ENCODE assay signal across 24 cellular contexts in the genomic region with DNA sequence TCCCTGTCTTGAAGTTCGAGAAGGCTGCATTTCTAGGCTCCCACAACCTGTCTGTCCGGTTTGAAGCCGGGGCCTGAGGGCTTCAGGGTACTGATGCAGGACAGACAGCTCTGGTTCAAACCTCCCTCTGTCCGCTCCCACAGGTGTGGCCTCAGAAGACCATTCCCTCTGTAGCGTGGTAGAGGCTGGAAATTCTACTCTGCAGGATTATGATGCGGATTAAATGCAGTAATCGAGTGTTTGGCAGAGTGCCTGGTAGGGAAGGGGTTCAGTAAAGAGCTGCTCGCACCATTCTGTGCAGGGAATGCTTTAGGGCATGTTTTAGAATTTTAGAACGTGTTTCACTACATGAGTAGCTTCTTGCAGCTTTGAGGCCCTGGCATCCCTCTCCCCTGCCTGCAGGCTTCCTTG. TPM values are rescaled to one million over a fixed set of nuclear protein-coding genes. Genes with fewer than 3 reads are reported as not detected.
A peak's percentile ranks its signal among the peaks of the same experiment; 100 is the strongest.
DNase-seq lines count a peak whose midpoint lies in the region; ATAC-seq and TF ChIP-seq lines count a peak whose summit lies in the region.
"Had no signal": no experiment of that assay in that cellular context is flagged by ENCODE, and none has a peak within 500 bp of the region (broad histone marks: within the 10 kb centered on the region; RNA-seq: fewer than 3 reads in every experiment).

No MANE protein-coding gene starts in this region.

- peaks cover 63% of the 10 kb centered on the region for H3K4me1 Mint-ChIP-seq in stimulated activated effector memory CD8-positive, alpha-beta T cell treated with anti-CD3 and anti-CD28 coated beads, Interleukin-12 subunit alpha, Interleukin-12 subunit beta, amount 100 ng/mL, for 72 hours
- H3K4me1 Mint-ChIP-seq: neural crest cell had no signal

- no peaks in the 10 kb centered on the region for H3K9me2 ChIP-seq in PC-3 (replicated peaks; ENCODE audit: low read length)

- H3K27ac ChIP-seq in PC-3 (ENCODE audit: low read length), result peak overlapping the region; percentile 88
- H3K27ac ChIP-seq: GM23248, Peyer's patch, uterus had no signal

- H3K27me3 ChIP-seq in PC-3 (ENCODE audit: low read length), result no peaks in the 10 kb centered on the region
- H3K27me3 ChIP-seq: Peyer's patch, uterus had no signal

- peak overlapping the region; percentile 52; the same call in 1 of the 2 replicates for H3K9ac ChIP-seq in PC-3 (ENCODE audit: low read length)
- H3K9ac ChIP-seq: GM23248 had no signal

- H3K4me3 ChIP-seq in PC-3 (ENCODE audit: low read length) (no peak overlapping the region), epithelial cell of esophagus (ENCODE audit: low read length) (no peak overlapping the region)
- H3K4me3 ChIP-seq: GM23248, Peyer's patch, uterus had no signal

- peaks cover 69% of the 10 kb centered on the region for H3K79me2 ChIP-seq in PC-3 (ENCODE audit: low read length)

- TF ChIP-seq CTCF in PC-3 (conservative IDR thresholded peaks at IDR 0.05; ENCODE audit: low read depth, low read length) (no peak), epithelial cell of esophagus (IDR thresholded peaks at IDR 0.05; ENCODE audit: insufficient read depth, low read depth, low read length, missing control alignments) (no peak)

- H3K9me3 Mint-ChIP-seq in stimulated activated effector memory CD8-positive, alpha-beta T cell treated with anti-CD3 and anti-CD28 coated beads, Interleukin-12 subunit alpha, Interleukin-12 subunit beta, amount 100 ng/mL, for 72 hours, result no peaks in the 10 kb centered on the region
- H3K9me3 Mint-ChIP-seq: CD4-positive, alpha-beta memory T cell; neural crest cell had no signal

- BruUV-seq in PC-3 (replicated peaks; lab: Mats Ljungman, UMichigan), result no TSS peak

- peaks cover 16% of the 10 kb centered on the region for H3K4me1 ChIP-seq in PC-3 (ENCODE audit: insufficient read depth, low read length)
- H3K4me1 ChIP-seq: uterus had no signal

- POLR2A ChIA-PET in PC-3 (lab: Charles Lee; ENCODE audit: unreplicated experiment), result no interaction called here

- H3K4me3 Mint-ChIP-seq in stimulated activated effector memory CD8-positive, alpha-beta T cell treated with anti-CD3 and anti-CD28 coated beads, Interleukin-12 subunit alpha, Interleukin-12 subunit beta, amount 100 ng/mL, for 72 hours, result no peak overlapping the region
- H3K4me3 Mint-ChIP-seq: CD4-positive, alpha-beta memory T cell; neural crest cell had no signal

- peak; percentile 68 for ATAC-seq in PC-3
- no peak for ATAC-seq in stimulated activated effector memory CD8-positive, alpha-beta T cell treated with anti-CD3 and anti-CD28 coated beads, Interleukin-12 subunit alpha, Interleukin-12 subunit beta, amount 100 ng/mL, for 72 hours
- ATAC-seq in HG02759 (IDR thresholded peaks at IDR 0.05; ENCODE audit: unreplicated experiment), result no peak
- ATAC-seq: stimulated activated naive CD8-positive, alpha-beta T cell treated with anti-CD3 and anti-CD28 coated beads, Interleukin-15, Interleukin-2, amounts not matched to agents 100 U/mL and 50 U/mL, for 24 hours had no signal

- H3K4me2 ChIP-seq in PC-3 (ENCODE audit: low read length), result peak overlapping the region; percentile 75

- H3K36me3 ChIP-seq in PC-3 (ENCODE audit: low read depth, low read length), result no peaks in the 10 kb centered on the region
- H3K36me3 ChIP-seq: Peyer's patch, uterus had no signal

- DNase-seq in NCI-H345 (lab: John Stamatoyannopoulos, UW) (peak; percentile 17), NCI-H345 treated with DMSO at 0.1 percent for 48 hours (lab: John Stamatoyannopoulos, UW; ENCODE audit: unreplicated experiment) (no peak), PC-3 (peak; percentile 86), epithelial cell of esophagus (ENCODE audit: low read depth) (peak; percentile 90), Ammon's horn (ENCODE audit: low spot score) (no peak), NOMO-1 (lab: John Stamatoyannopoulos, UW; ENCODE audit: unreplicated experiment in 2 of 2) (no peak)
- no peak for DNase-seq in stimulated activated effector memory CD8-positive, alpha-beta T cell treated with anti-CD3 and anti-CD28 coated beads, Interleukin-12 subunit alpha, Interleukin-12 subunit beta, amount 100 ng/mL, for 72 hours (ENCODE audit: low spot score in 2 of 2)
- DNase-seq: activated CD4-positive, CD25-positive, alpha-beta regulatory T cell; activated effector memory CD4-positive, alpha-beta T cell treated with Interleukin-2 at 50 U/mL for 16 hours; aorta; cortex of kidney; GM23248; Karpas-422; NCI-H1436 treated with DMSO at 0.1 percent for 48 hours; NCI-H510A treated with DMSO at 0.1 percent for 48 hours; Peyer's patch; stimulated activated CD4-positive, alpha-beta T cell treated with anti-CD3 and anti-CD28 coated beads, Interleukin-15, amount 100 ng/mL, for 24 hours; stimulated activated naive CD8-positive, alpha-beta T cell treated with anti-CD3 and anti-CD28 coated beads, Interleukin-15, Interleukin-2, amounts not matched to agents 100 U/mL and 50 U/mL, for 24 hours; uterus had no signal

- H3K27ac Mint-ChIP-seq in stimulated activated effector memory CD8-positive, alpha-beta T cell treated with anti-CD3 and anti-CD28 coated beads, Interleukin-12 subunit alpha, Interleukin-12 subunit beta, amount 100 ng/mL, for 72 hours, result peak overlapping the region; percentile 81

- CTCF ChIA-PET in PC-3 (lab: Charles Lee), result no interaction called here

- intact Hi-C loops in PC-3 (cut with micrococcal nuclease), result no loop called here

- H3F3A ChIP-seq in PC-3 (ENCODE audit: low read length, unreplicated experiment), result peaks cover 4% of the 10 kb centered on the region

- no peaks in the 10 kb centered on the region for H3K9me3 ChIP-seq in PC-3 (ENCODE audit: low read length)
- H3K9me3 ChIP-seq: Peyer's patch, uterus had no signal

- peaks cover 16% of the 10 kb centered on the region for H3K36me3 Mint-ChIP-seq in stimulated activated effector memory CD8-positive, alpha-beta T cell treated with anti-CD3 and anti-CD28 coated beads, Interleukin-12 subunit alpha, Interleukin-12 subunit beta, amount 100 ng/mL, for 72 hours
- H3K36me3 Mint-ChIP-seq: CD4-positive, alpha-beta memory T cell had no signal

- no peaks in the 10 kb centered on the region; the same call in none of the 2 replicates for H4K20me1 ChIP-seq in PC-3 (ENCODE audit: low read length)

- no peak overlapping the region for H2AFZ ChIP-seq in PC-3 (ENCODE audit: low read length)
- H2AFZ ChIP-seq: GM23248 had no signal

RNA-seq across cellular contexts. Expression of a gene that starts 30.5 kb away (rescaled TPM):
- total RNA-seq in PC-3 (2014; rRNA removed), result 37.0 and 46.4 TPM in 2 replicates

RNA-seq across cellular contexts. Expression of a gene that starts 37.3 kb away (rescaled TPM):
- total RNA-seq in PC-3 (2014; rRNA removed), result 0.75 and 1.1 TPM in 2 replicates
- total RNA-seq: aorta, epithelial cell of proximal tubule, mesenteric fat pad had no signal

RNA-seq across cellular contexts. Expression of a gene that starts 44.4 kb away (rescaled TPM):
- total RNA-seq in PC-3 (2014; rRNA removed), result 22.3 and 35.5 TPM in 2 replicates

RNA-seq across cellular contexts. Expression of a gene that starts 47.2 kb away (rescaled TPM):
- 0.52 and 2.4 TPM in 2 replicates for total RNA-seq in PC-3 (2014; rRNA removed)
- total RNA-seq: GM23248 had no signal

RNA-seq across cellular contexts. Expression of a gene that starts 54.6 kb away (rescaled TPM):
- 18.3 and 23.2 TPM in 2 replicates for total RNA-seq in PC-3 (2014; rRNA removed)

Comparison
In these comparisons a context has a peak if more than half of its experiments do, and no peak if none do; other contexts are left out.
1. DNase-seq: peak in NCI-H345 (single experiment), PC-3 (single experiment) and epithelial cell of esophagus (single experiment); none in NCI-H345 treated with DMSO at 0.1 percent for 48 hours (single experiment), stimulated activated effector memory CD8-positive, alpha-beta T cell treated with anti-CD3 and anti-CD28 coated beads, Interleukin-12 subunit alpha, Interleukin-12 subunit beta, amount 100 ng/mL, for 72 hours (0 of 2), Ammon's horn (single experiment) and NOMO-1 (0 of 2).